Comparison of ENCODE assay signal across 11 cellular contexts in the genomic region with DNA sequence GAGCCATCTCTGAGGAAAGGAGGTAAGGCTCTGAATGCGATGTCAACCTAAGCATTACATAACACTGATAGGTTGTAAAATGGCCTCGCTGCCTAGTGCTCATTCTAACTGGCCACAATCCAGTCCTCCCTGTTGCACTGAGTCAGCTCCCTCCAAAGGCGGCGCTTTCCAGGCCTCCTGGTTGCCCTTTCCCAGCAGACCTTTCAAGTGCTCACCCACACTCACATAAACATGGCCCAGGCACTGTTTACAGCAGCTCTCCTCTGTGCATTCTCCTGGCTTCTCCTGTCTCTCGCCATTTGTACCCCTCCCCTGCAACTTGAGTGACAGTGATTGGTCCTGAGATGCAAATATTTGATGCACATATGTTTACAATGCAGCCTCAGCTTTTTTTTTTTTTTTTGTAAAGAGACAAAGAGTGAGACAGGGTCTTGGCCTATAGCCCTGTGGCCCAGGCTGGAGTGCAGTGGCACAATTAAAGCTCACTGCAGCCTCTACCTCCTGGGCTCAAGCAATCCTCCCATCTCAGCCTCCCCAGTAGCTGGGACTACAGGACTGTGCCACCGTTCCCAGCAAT. TPM values are rescaled to one million over a fixed set of nuclear protein-coding genes. Genes with fewer than 3 reads are reported as not detected.
DNase-seq lines count a peak whose midpoint lies in the region; ATAC-seq and TF ChIP-seq lines count a peak whose summit lies in the region.
"Had no signal": no experiment of that assay in that cellular context is flagged by ENCODE, and none has a peak within 500 bp of the region (broad histone marks: within the 10 kb centered on the region; RNA-seq: fewer than 3 reads in every experiment).

No MANE protein-coding gene starts in this region.

- peak overlapping the region; percentile 100 for H3K27ac Mint-ChIP-seq in activated T-cell treated with anti-CD3 and anti-CD28 coated beads, Interleukin-2, amount 50 U/mL, for 72 hours
- H3K27ac Mint-ChIP-seq in activated T-helper 17 cell treated with anti-CD3 and anti-CD28 coated beads, Interleukin-2, amount 50 U/mL, for 72 hours: peak overlapping the region; percentile 97
- no peak overlapping the region for H3K27ac Mint-ChIP-seq in Caco-2 (ENCODE audit: unreplicated experiment)

- TF ChIP-seq EP300 in gastroesophageal sphincter (IDR thresholded peaks at IDR 0.05): no peak

- peaks cover 6 to 13% of the 10 kb centered on the region in 2 donors for H3K36me3 Mint-ChIP-seq in activated T-cell treated with anti-CD3 and anti-CD28 coated beads, Interleukin-2, amount 50 U/mL, for 72 hours (ENCODE audit: insufficient read depth in 2 of 2)
- H3K36me3 Mint-ChIP-seq in activated T-helper 17 cell treated with anti-CD3 and anti-CD28 coated beads, Interleukin-2, amount 50 U/mL, for 72 hours (ENCODE audit: low read depth): peaks cover 28% of the 10 kb centered on the region
- no peaks in the 10 kb centered on the region for H3K36me3 Mint-ChIP-seq in Caco-2 (ENCODE audit: insufficient read depth, unreplicated experiment)

- H3K27me3 ChIP-seq in gastroesophageal sphincter (no peaks in the 10 kb centered on the region), Caco-2 (replicated peaks; ENCODE audit: control insufficient read depth, insufficient read depth, low read length) (no peaks in the 10 kb centered on the region; the same call in 1 of the 2 replicates), spleen (replicated peaks in 1 of 7) (no peaks in the 10 kb centered on the region)
- H3K27me3 ChIP-seq: testis had no signal

- TF ChIP-seq POLR2A in gastroesophageal sphincter (IDR thresholded peaks at IDR 0.05) (no peak), spleen (IDR thresholded peaks at IDR 0.05) (no peak)

- DNase-seq in activated T-cell treated with anti-CD3 and anti-CD28 coated beads, Interleukin-2, amount 50 U/mL, for 72 hours: no peak
- DNase-seq in activated T-cell treated with anti-CD3 and anti-CD28 coated beads, Interleukin-2, amount 50 U/mL, for 1 hour: no peak
- DNase-seq in substantia nigra (lab: John Stamatoyannopoulos, UW): peak in 4 of 49 donors; percentile 6 to 68 (median 19)
- no peak for DNase-seq in NCI-H2171 (lab: John Stamatoyannopoulos, UW)
- no peak for DNase-seq in Caco-2
- no peak for DNase-seq in spleen
- DNase-seq: NCI-H2107, testis had no signal

- peak overlapping the region; percentile 84 to 97 for H3K4me3 Mint-ChIP-seq in activated T-cell treated with anti-CD3 and anti-CD28 coated beads, Interleukin-2, amount 50 U/mL, for 72 hours
- H3K4me3 Mint-ChIP-seq in activated T-helper 17 cell treated with anti-CD3 and anti-CD28 coated beads, Interleukin-2, amount 50 U/mL, for 72 hours: peak overlapping the region; percentile 93
- H3K4me3 Mint-ChIP-seq in Caco-2 (ENCODE audit: unreplicated experiment): no peak overlapping the region

- CTCF ChIA-PET in Caco-2 (lab: Charles Lee): interaction anchor here (0.7 kb wide), 1 partner anchor 43 kb away, joined by 4 read pairs; no protein-coding TSS in a partner anchor

- no peaks in the 10 kb centered on the region for H3K27me3 Mint-ChIP-seq in activated T-cell treated with anti-CD3 and anti-CD28 coated beads, Interleukin-2, amount 50 U/mL, for 72 hours (ENCODE audit: low read depth)
- no peaks in the 10 kb centered on the region for H3K27me3 Mint-ChIP-seq in activated T-helper 17 cell treated with anti-CD3 and anti-CD28 coated beads, Interleukin-2, amount 50 U/mL, for 72 hours
- peaks cover 21% of the 10 kb centered on the region for H3K27me3 Mint-ChIP-seq in Caco-2 (ENCODE audit: insufficient read depth, unreplicated experiment)

- H3K27ac ChIP-seq in gastroesophageal sphincter (peak overlapping the region in 3 of 4 donors; percentile 97 to 99 (median 98)), substantia nigra (ENCODE audit: low read depth, low read length, poor library complexity, severe bottlenecking) (peak overlapping the region; percentile 96), spleen (peak overlapping the region in 3 of 8 donors; percentile 41 to 98 (median 97))

- no peak for ATAC-seq in activated T-cell treated with anti-CD3 and anti-CD28 coated beads, Interleukin-2, amount 50 U/mL, for 72 hours (replicated peaks in 1 of 2)
- ATAC-seq in activated T-helper 17 cell treated with anti-CD3 and anti-CD28 coated beads, Interleukin-2, amount 50 U/mL, for 72 hours (replicated peaks): no peak
- ATAC-seq in gastroesophageal sphincter: no peak

- 33 to 55% methylated on average over 3 to 4 of the region's 6 CpGs for WGBS in gastroesophageal sphincter (ENCODE audit: low coverage in 1 of 2), 2 donors
- WGBS in spleen, 5 donors: 91 to 97% (median 95%) methylated on average over 6 of the region's 6 CpGs

- no peaks in the 10 kb centered on the region for H3K36me3 ChIP-seq in gastroesophageal sphincter
- no peaks in the 10 kb centered on the region for H3K36me3 ChIP-seq in Caco-2 (ENCODE audit: control insufficient read depth, insufficient read depth, low read length)
- no peaks in the 10 kb centered on the region for H3K36me3 ChIP-seq in spleen

- peaks cover 57% of the 10 kb centered on the region for H3K4me1 Mint-ChIP-seq in activated T-cell treated with anti-CD3 and anti-CD28 coated beads, Interleukin-2, amount 50 U/mL, for 72 hours (ENCODE audit: low read depth)
- H3K4me1 Mint-ChIP-seq in activated T-helper 17 cell treated with anti-CD3 and anti-CD28 coated beads, Interleukin-2, amount 50 U/mL, for 72 hours: peaks cover 48% of the 10 kb centered on the region
- H3K4me1 Mint-ChIP-seq in Caco-2 (ENCODE audit: low read depth, unreplicated experiment): no peaks in the 10 kb centered on the region

- peaks cover 0 to 51% (median 8%) of the 10 kb centered on the region in 3 donors for H3K4me1 ChIP-seq in gastroesophageal sphincter
- peaks cover 6% of the 10 kb centered on the region; the same call in 1 of the 2 replicates for H3K4me1 ChIP-seq in Caco-2
- H3K4me1 ChIP-seq in spleen: peaks cover 15 to 58% (median 33%) of the 10 kb centered on the region in 6 donors

- H3K9me3 ChIP-seq in gastroesophageal sphincter: no peaks in the 10 kb centered on the region
- no peaks in the 10 kb centered on the region for H3K9me3 ChIP-seq in Caco-2
- no peaks in the 10 kb centered on the region for H3K9me3 ChIP-seq in spleen
- H3K9me3 ChIP-seq: testis had no signal

- POLR2A ChIA-PET in Caco-2 (lab: Charles Lee): interaction anchor here (0.6 kb wide), 1 partner anchor 435 kb away, joined by 3 read pairs; no protein-coding TSS in a partner anchor

- no TSS peak for BruUV-seq in Caco-2 (replicated peaks; lab: Mats Ljungman, UMichigan)

- TF ChIP-seq CTCF in gastroesophageal sphincter (IDR thresholded peaks at IDR 0.05): no peak
- TF ChIP-seq CTCF in Caco-2 (IDR thresholded peaks at IDR 0.05; ENCODE audit: insufficient read depth in 1 of 2, low read depth in 1 of 2, low read length in 1 of 2, severe bottlenecking in 1 of 2, unreplicated experiment in 1 of 2): no peak
- no peak for TF ChIP-seq CTCF in spleen (IDR thresholded peaks at IDR 0.05 in 8 of 11, conservative IDR thresholded peaks at IDR 0.05 in 3 of 11)

- no peaks in the 10 kb centered on the region for H3K9me3 Mint-ChIP-seq in activated T-cell treated with anti-CD3 and anti-CD28 coated beads, Interleukin-2, amount 50 U/mL, for 72 hours
- H3K9me3 Mint-ChIP-seq in activated T-helper 17 cell treated with anti-CD3 and anti-CD28 coated beads, Interleukin-2, amount 50 U/mL, for 72 hours: no peaks in the 10 kb centered on the region
- H3K9me3 Mint-ChIP-seq in Caco-2 (ENCODE audit: unreplicated experiment): no peaks in the 10 kb centered on the region

- no peak overlapping the region for H3K4me3 ChIP-seq in gastroesophageal sphincter
- H3K4me3 ChIP-seq in Caco-2 (ENCODE audit: low read depth, low read length): no peak overlapping the region
- H3K4me3 ChIP-seq in spleen: no peak overlapping the region

- intact Hi-C loops in Caco-2 (cut with micrococcal nuclease; ENCODE audit: unreplicated experiment): no loop called here
- intact Hi-C loops in spleen (cut with DNase I; ENCODE audit: low total_unique reads): no loop called here

RNA-seq across cellular contexts. Expression of a gene that starts 1.3 kb away (rescaled TPM):
- 10 to 100 TPM; 69.3 to 97.3 TPM for total RNA-seq in activated T-cell treated with anti-CD3 and anti-CD28 coated beads, Interleukin-2, amount 50 U/mL, for 72 hours
- total RNA-seq in activated T-helper 17 cell treated with anti-CD3 and anti-CD28 coated beads, Interleukin-2, amount 50 U/mL, for 72 hours: 10 to 100 TPM; 46.9 to 52.3 TPM
- total RNA-seq in gastroesophageal sphincter (100 to 1,000 TPM; 209 to 253 (median 211) TPM), Caco-2 (2022) (28.0 and 28.5 TPM in 2 replicates), spleen (10 to 100 TPM; 49.7 to 92.4 (median 78.3) TPM)
- 10 to 100 TPM; 25.9 to 37.5 (median 31.9) TPM for polyA plus RNA-seq in spleen

RNA-seq across cellular contexts. Expression of a gene that starts 36.8 kb away (rescaled TPM):
- not detected for total RNA-seq in activated T-cell treated with anti-CD3 and anti-CD28 coated beads, Interleukin-2, amount 50 U/mL, for 72 hours
- total RNA-seq in activated T-helper 17 cell treated with anti-CD3 and anti-CD28 coated beads, Interleukin-2, amount 50 U/mL, for 72 hours: not detected
- total RNA-seq in gastroesophageal sphincter (not detected), Caco-2 (2022) (not detected in 2 replicates), spleen (not detected)
- polyA plus RNA-seq in spleen: under 1 TPM in 1 of 3 donors, not detected in 2; 0.03 TPM
- polyA plus RNA-seq: BJ had no signal
